In the genomic region with DNA sequence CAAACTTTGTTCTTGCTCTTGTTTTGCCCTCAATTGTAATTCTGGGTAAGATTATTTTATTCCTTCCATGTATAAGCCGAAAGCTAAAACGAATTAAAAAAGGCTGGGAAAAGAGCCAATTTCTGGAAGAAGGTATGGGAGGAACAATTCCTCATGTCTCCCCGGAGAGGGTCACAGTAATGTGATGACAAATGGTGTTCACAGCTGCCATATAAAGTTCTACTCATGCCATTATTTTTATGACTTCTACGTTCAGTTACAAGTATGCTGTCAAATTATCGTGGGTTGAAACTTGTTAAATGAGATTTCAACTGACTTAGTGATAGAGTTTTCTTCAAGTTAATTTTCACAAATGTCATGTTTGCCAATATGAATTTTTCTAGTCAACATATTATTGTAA, we compare ENCODE assay signal across 1 cellular context.
TF ChIP-seq lines count a peak whose summit lies in the region.

No MANE protein-coding gene starts in this region.

TF ChIP-seq in GM23338, 12 proteins besides CTCF, POLR2A, EP300 and RAD21:
- TF ChIP-seq, protein P1, sequence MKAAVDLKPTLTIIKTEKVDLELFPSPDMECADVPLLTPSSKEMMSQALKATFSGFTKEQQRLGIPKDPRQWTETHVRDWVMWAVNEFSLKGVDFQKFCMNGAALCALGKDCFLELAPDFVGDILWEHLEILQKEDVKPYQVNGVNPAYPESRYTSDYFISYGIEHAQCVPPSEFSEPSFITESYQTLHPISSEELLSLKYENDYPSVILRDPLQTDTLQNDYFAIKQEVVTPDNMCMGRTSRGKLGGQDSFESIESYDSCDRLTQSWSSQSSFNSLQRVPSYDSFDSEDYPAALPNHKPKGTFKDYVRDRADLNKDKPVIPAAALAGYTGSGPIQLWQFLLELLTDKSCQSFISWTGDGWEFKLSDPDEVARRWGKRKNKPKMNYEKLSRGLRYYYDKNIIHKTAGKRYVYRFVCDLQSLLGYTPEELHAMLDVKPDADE (IDR thresholded peaks at IDR 0.05) = no peak
- TF ChIP-seq NANOG (IDR thresholded peaks at IDR 0.05; ENCODE audit: borderline replicate concordance) (no peak), POLR2AphosphoS5 (IDR thresholded peaks at IDR 0.05; ENCODE audit: low read depth) (no peak), EZH2 (IDR thresholded peaks at IDR 0.05; ENCODE audit: low read depth, unreplicated experiment) (no peak), EZH2phosphoT487 (IDR thresholded peaks at IDR 0.05; ENCODE audit: unreplicated experiment) (no peak), STAT1 (IDR thresholded peaks at IDR 0.05; ENCODE audit: unreplicated experiment) (no peak), CREB1 (CRISPR knock-in tag; IDR thresholded peaks at IDR 0.05; ENCODE audit: low read depth) (no peak), ZNF331 (CRISPR knock-in tag; IDR thresholded peaks at IDR 0.05; ENCODE audit: low read depth) (no peak), JUNB (IDR thresholded peaks at IDR 0.05; ENCODE audit: unreplicated experiment) (no peak), ZNF114 (CRISPR knock-in tag; IDR thresholded peaks at IDR 0.05) (no peak)
- TF ChIP-seq, protein P2, sequence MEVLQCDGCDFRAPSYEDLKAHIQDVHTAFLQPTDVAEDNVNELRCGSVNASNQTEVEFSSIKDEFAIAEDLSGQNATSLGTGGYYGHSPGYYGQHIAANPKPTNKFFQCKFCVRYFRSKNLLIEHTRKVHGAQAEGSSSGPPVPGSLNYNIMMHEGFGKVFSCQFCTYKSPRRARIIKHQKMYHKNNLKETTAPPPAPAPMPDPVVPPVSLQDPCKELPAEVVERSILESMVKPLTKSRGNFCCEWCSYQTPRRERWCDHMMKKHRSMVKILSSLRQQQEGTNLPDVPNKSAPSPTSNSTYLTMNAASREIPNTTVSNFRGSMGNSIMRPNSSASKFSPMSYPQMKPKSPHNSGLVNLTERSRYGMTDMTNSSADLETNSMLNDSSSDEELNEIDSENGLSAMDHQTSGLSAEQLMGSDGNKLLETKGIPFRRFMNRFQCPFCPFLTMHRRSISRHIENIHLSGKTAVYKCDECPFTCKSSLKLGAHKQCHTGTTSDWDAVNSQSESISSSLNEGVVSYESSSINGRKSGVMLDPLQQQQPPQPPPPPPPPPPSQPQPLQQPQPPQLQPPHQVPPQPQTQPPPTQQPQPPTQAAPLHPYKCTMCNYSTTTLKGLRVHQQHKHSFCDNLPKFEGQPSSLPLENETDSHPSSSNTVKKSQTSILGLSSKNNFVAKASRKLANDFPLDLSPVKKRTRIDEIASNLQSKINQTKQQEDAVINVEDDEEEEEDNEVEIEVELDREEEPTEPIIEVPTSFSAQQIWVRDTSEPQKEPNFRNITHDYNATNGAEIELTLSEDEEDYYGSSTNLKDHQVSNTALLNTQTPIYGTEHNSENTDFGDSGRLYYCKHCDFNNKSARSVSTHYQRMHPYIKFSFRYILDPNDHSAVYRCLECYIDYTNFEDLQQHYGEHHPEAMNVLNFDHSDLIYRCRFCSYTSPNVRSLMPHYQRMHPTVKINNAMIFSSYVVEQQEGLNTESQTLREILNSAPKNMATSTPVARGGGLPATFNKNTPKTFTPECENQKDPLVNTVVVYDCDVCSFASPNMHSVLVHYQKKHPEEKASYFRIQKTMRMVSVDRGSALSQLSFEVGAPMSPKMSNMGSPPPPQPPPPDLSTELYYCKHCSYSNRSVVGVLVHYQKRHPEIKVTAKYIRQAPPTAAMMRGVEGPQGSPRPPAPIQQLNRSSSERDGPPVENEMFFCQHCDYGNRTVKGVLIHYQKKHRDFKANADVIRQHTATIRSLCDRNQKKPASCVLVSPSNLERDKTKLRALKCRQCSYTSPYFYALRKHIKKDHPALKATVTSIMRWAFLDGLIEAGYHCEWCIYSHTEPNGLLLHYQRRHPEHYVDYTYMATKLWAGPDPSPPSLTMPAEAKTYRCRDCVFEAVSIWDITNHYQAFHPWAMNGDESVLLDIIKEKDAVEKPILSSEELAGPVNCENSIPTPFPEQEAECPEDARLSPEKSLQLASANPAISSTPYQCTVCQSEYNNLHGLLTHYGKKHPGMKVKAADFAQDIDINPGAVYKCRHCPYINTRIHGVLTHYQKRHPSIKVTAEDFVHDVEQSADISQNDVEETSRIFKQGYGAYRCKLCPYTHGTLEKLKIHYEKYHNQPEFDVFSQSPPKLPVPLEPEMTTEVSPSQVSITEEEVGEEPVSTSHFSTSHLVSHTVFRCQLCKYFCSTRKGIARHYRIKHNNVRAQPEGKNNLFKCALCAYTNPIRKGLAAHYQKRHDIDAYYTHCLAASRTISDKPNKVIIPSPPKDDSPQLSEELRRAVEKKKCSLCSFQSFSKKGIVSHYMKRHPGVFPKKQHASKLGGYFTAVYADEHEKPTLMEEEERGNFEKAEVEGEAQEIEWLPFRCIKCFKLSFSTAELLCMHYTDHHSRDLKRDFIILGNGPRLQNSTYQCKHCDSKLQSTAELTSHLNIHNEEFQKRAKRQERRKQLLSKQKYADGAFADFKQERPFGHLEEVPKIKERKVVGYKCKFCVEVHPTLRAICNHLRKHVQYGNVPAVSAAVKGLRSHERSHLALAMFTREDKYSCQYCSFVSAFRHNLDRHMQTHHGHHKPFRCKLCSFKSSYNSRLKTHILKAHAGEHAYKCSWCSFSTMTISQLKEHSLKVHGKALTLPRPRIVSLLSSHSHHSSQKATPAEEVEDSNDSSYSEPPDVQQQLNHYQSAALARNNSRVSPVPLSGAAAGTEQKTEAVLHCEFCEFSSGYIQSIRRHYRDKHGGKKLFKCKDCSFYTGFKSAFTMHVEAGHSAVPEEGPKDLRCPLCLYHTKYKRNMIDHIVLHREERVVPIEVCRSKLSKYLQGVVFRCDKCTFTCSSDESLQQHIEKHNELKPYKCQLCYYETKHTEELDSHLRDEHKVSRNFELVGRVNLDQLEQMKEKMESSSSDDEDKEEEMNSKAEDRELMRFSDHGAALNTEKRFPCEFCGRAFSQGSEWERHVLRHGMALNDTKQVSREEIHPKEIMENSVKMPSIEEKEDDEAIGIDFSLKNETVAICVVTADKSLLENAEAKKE (CRISPR knock-in tag; IDR thresholded peaks at IDR 0.05) = no peak
- TF ChIP-seq, protein P3, sequence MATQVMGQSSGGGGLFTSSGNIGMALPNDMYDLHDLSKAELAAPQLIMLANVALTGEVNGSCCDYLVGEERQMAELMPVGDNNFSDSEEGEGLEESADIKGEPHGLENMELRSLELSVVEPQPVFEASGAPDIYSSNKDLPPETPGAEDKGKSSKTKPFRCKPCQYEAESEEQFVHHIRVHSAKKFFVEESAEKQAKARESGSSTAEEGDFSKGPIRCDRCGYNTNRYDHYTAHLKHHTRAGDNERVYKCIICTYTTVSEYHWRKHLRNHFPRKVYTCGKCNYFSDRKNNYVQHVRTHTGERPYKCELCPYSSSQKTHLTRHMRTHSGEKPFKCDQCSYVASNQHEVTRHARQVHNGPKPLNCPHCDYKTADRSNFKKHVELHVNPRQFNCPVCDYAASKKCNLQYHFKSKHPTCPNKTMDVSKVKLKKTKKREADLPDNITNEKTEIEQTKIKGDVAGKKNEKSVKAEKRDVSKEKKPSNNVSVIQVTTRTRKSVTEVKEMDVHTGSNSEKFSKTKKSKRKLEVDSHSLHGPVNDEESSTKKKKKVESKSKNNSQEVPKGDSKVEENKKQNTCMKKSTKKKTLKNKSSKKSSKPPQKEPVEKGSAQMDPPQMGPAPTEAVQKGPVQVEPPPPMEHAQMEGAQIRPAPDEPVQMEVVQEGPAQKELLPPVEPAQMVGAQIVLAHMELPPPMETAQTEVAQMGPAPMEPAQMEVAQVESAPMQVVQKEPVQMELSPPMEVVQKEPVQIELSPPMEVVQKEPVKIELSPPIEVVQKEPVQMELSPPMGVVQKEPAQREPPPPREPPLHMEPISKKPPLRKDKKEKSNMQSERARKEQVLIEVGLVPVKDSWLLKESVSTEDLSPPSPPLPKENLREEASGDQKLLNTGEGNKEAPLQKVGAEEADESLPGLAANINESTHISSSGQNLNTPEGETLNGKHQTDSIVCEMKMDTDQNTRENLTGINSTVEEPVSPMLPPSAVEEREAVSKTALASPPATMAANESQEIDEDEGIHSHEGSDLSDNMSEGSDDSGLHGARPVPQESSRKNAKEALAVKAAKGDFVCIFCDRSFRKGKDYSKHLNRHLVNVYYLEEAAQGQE (IDR thresholded peaks at IDR 0.05; ENCODE audit: unreplicated experiment) = no peak
